Comparison of ENCODE assay signal across 26 cellular contexts in genomic region chr20:37436527-37436926, GRCh38.
A peak's percentile ranks its signal among the peaks of the same experiment; 100 is the strongest.
DNase-seq lines count a peak whose midpoint lies in the region; ATAC-seq, FAIRE-seq and TF ChIP-seq lines count a peak whose summit lies in the region.
"Had no signal": no experiment of that assay in that cellular context is flagged by ENCODE, and none has a peak within 500 bp of the region (broad histone marks: within the 10 kb centered on the region; RNA-seq: fewer than 3 reads in every experiment).

No MANE protein-coding gene starts in this region.

- H2BK12ac ChIP-seq in neuronal stem cell (ENCODE audit: low read length) = no peak overlapping the region

- no peak overlapping the region for H3K14ac ChIP-seq in neuronal stem cell (ENCODE audit: low read length)

- no peak overlapping the region for H3K23ac ChIP-seq in neuronal stem cell (ENCODE audit: low read depth, low read length, poor library complexity)

- H2BK15ac ChIP-seq in neuronal stem cell (ENCODE audit: low read length) = no peak overlapping the region

- H3K9me3 ChIP-seq in HepG2 (ENCODE audit: low read length) = no peaks in the 10 kb centered on the region
- no peaks in the 10 kb centered on the region for H3K9me3 ChIP-seq in right lobe of liver
- H3K9me3 ChIP-seq in neuronal stem cell (replicated peaks in 1 of 2; ENCODE audit: control insufficient read depth in 2 of 2, insufficient read depth in 1 of 2, low read depth in 1 of 2, low read length in 2 of 2) = peaks cover 0 to 2% of the 10 kb centered on the region in 2 donors
- H3K9me3 ChIP-seq: A549; BE2C; BLaER1 treated with 17β-estradiol and CSF1 and Interleukin-3, amounts not matched to agents 10 nM and 100 nM had no signal

- TF ChIP-seq EP300 in HepG2 (IDR thresholded peaks at IDR 0.05; ENCODE audit: low read depth in 2 of 2, low read length in 2 of 2) (no peak), HepG2 (CRISPR knock-in tag; IDR thresholded peaks at IDR 0.05; ENCODE audit: borderline replicate concordance) (no peak)

- H3K18ac ChIP-seq in neuronal stem cell (ENCODE audit: low read length) = no peak overlapping the region

- no peak for TF ChIP-seq RAD21 in HepG2 (CRISPR knock-in tag; IDR thresholded peaks at IDR 0.05)

- H3K4me3 ChIP-seq in HepG2 (replicated peaks in 1 of 3; ENCODE audit: insufficient read depth in 1 of 3, low read depth in 2 of 3, low read length in 3 of 3) (no peak overlapping the region), right lobe of liver (no peak overlapping the region), neuronal stem cell (ENCODE audit: low read length in 2 of 2) (peak overlapping the region in 1 of 2 donors; percentile 54), coronary artery (no peak overlapping the region)
- H3K4me3 ChIP-seq: A549; BLaER1 treated with 17β-estradiol and CSF1 and Interleukin-3, amounts not matched to agents 10 nM and 100 nM had no signal

- POLR2A ChIA-PET in HepG2 (lab: Yijun Ruan, JAX) = no interaction called here
- POLR2A ChIA-PET in activated CD4-positive, alpha-beta T cell treated with anti-CD3 and anti-CD28 coated beads, Interleukin-2, amount 10 ng/mL, durations not matched to agents 7 days and 5 days (lab: Charles Lee) = no interaction called here

- no peak overlapping the region for H2AFZ ChIP-seq in HepG2 (ENCODE audit: low read length)
- no peak overlapping the region for H2AFZ ChIP-seq in neuronal stem cell (ENCODE audit: low read length)

- no peaks in the 10 kb centered on the region for H3K36me3 ChIP-seq in HepG2 (replicated peaks in 1 of 2; ENCODE audit: control insufficient read depth in 1 of 2, insufficient read depth in 2 of 2, low read length in 2 of 2)
- no peaks in the 10 kb centered on the region for H3K36me3 ChIP-seq in right lobe of liver
- H3K36me3 ChIP-seq in neuronal stem cell (replicated peaks in 1 of 2; ENCODE audit: control insufficient read depth in 2 of 2, insufficient read depth in 2 of 2, low read length in 2 of 2) = no peaks in the 10 kb centered on the region
- H3K36me3 ChIP-seq: BE2C; BLaER1 treated with 17β-estradiol and CSF1 and Interleukin-3, amounts not matched to agents 10 nM and 100 nM had no signal

- peaks cover 14% of the 10 kb centered on the region for H3K27me3 Mint-ChIP-seq in chondrocyte (ENCODE audit: low read depth)
- H3K27me3 Mint-ChIP-seq in activated CD4-positive, alpha-beta T cell treated with anti-CD3 and anti-CD28 coated beads, Interleukin-2, amount 10 ng/mL, durations not matched to agents 7 days and 5 days = no peaks in the 10 kb centered on the region

- H4K20me1 ChIP-seq in HepG2 (ENCODE audit: insufficient read depth, low read length) = no peaks in the 10 kb centered on the region
- H4K20me1 ChIP-seq: BLaER1 treated with 17β-estradiol and CSF1 and Interleukin-3, amounts not matched to agents 10 nM and 100 nM had no signal

- no peak overlapping the region for H4K91ac ChIP-seq in neuronal stem cell (ENCODE audit: low read depth, low read length, poor library complexity)

- H3K27me3 ChIP-seq in HepG2 (ENCODE audit: control insufficient read depth in 1 of 2, insufficient read depth in 2 of 2, low read length in 2 of 2) (peaks cover 0 to 19% of the 10 kb centered on the region in 2 experiments; a peak in 3 of 5 replicates), right lobe of liver (no peaks in the 10 kb centered on the region), neuronal stem cell (ENCODE audit: control insufficient read depth in 3 of 3, insufficient read depth in 3 of 3, low read depth in 1 of 3, low read length in 3 of 3) (peaks cover 0 to 7% (median 0%) of the 10 kb centered on the region in 3 experiments)
- H3K27me3 ChIP-seq: BE2C had no signal

- in situ Hi-C loops in HepG2 (cut with HindIII; ENCODE audit: extremely low pct_ligation_motif_present, low pct_unique_long_range_greater_than_20kb) = no loop called here

- no peak for TF ChIP-seq POLR2A in HepG2 (IDR thresholded peaks at IDR 0.05; ENCODE audit: insufficient read depth in 1 of 2, low read depth in 2 of 2, low read length in 2 of 2)
- TF ChIP-seq POLR2A in right lobe of liver (IDR thresholded peaks at IDR 0.05) = no peak

- H2BK120ac ChIP-seq in neuronal stem cell (ENCODE audit: low read depth, low read length) = no peak overlapping the region

- H3K9ac ChIP-seq in HepG2 (ENCODE audit: insufficient read depth, low read depth, low read length) (no peak overlapping the region), neuronal stem cell (ENCODE audit: low read depth, low read length, poor library complexity) (no peak overlapping the region)
- H3K9ac ChIP-seq: BLaER1 treated with 17β-estradiol and CSF1 and Interleukin-3, amounts not matched to agents 10 nM and 100 nM had no signal

- H4K8ac ChIP-seq in neuronal stem cell (ENCODE audit: low read depth, low read length) = no peak overlapping the region

- 47% methylated on average over 7 of the region's 7 CpGs for WGBS in HepG2 (ENCODE audit: low lambda C conversion rate)
- WGBS in right lobe of liver (ENCODE audit: insufficient coverage, low coverage, low lambda C conversion rate, missing lambda C conversion rate) = 86% methylated on average over 6 of the region's 7 CpGs
- WGBS in neuronal stem cell (ENCODE audit: extremely low coverage in 2 of 2, insufficient read length in 2 of 2, insufficient replicate concordance in 1 of 2), 2 donors = no CpG with 5 or more reads among the region's 7 CpGs

- intact Hi-C loops in HepG2 (cut with micrococcal nuclease; ENCODE audit: unreplicated experiment) (no loop called here), right lobe of liver (cut with DNase I) (no loop called here)

- TF ChIP-seq CTCF in HepG2 (CRISPR knock-in tag; IDR thresholded peaks at IDR 0.05) = no peak
- TF ChIP-seq CTCF in right lobe of liver (IDR thresholded peaks at IDR 0.05) = no peak
- TF ChIP-seq CTCF in chondrocyte (IDR thresholded peaks at IDR 0.05) = no peak
- TF ChIP-seq CTCF in coronary artery (IDR thresholded peaks at IDR 0.05) = no peak

- no peaks in the 10 kb centered on the region for H3K79me2 ChIP-seq in HepG2 (ENCODE audit: insufficient read depth, low read length)

- no peak for FAIRE-seq in HepG2 (lab: Jason Lieb, UNC)
- FAIRE-seq: A549, D721Med, GM12891, GM18507 had no signal

- BruUV-seq in HepG2 (replicated peaks; lab: Mats Ljungman, UMichigan) = no TSS peak

- H3K27ac ChIP-seq in HepG2 (ENCODE audit: extremely low read length, insufficient read depth, low read length) = no peak overlapping the region
- H3K27ac ChIP-seq in right lobe of liver = no peak overlapping the region
- H3K27ac ChIP-seq in neuronal stem cell (replicated peaks; ENCODE audit: low read length) = no peak overlapping the region
- H3K27ac ChIP-seq in coronary artery = no peak overlapping the region
- H3K27ac ChIP-seq: A549; BLaER1 treated with 17β-estradiol and CSF1 and Interleukin-3, amounts not matched to agents 10 nM and 100 nM had no signal

- no peaks in the 10 kb centered on the region for H3K4me1 Mint-ChIP-seq in chondrocyte (ENCODE audit: low read depth)
- H3K4me1 Mint-ChIP-seq in activated CD4-positive, alpha-beta T cell treated with anti-CD3 and anti-CD28 coated beads, Interleukin-2, amount 10 ng/mL, durations not matched to agents 7 days and 5 days = no peaks in the 10 kb centered on the region
- H3K4me1 Mint-ChIP-seq: CD14-positive monocyte; CD8-positive, alpha-beta memory T cell had no signal

- H3K9me3 Mint-ChIP-seq in chondrocyte (ENCODE audit: low read depth) = no peaks in the 10 kb centered on the region
- H3K9me3 Mint-ChIP-seq in activated CD4-positive, alpha-beta T cell treated with anti-CD3 and anti-CD28 coated beads, Interleukin-2, amount 10 ng/mL, durations not matched to agents 7 days and 5 days = no peaks in the 10 kb centered on the region
- H3K9me3 Mint-ChIP-seq: CD14-positive monocyte; CD4-positive, alpha-beta T cell; CD8-positive, alpha-beta memory T cell had no signal

- no peak overlapping the region for H3K4me3 Mint-ChIP-seq in chondrocyte (ENCODE audit: unreplicated experiment)
- H3K4me3 Mint-ChIP-seq in activated CD4-positive, alpha-beta T cell treated with anti-CD3 and anti-CD28 coated beads, Interleukin-2, amount 10 ng/mL, durations not matched to agents 7 days and 5 days = no peak overlapping the region
- H3K4me3 Mint-ChIP-seq: CD14-positive monocyte; CD4-positive, alpha-beta T cell; CD8-positive, alpha-beta memory T cell had no signal

- H3K4me2 ChIP-seq in HepG2 (ENCODE audit: low read depth, low read length) = no peak overlapping the region
- H3K4me2 ChIP-seq in neuronal stem cell (ENCODE audit: insufficient read depth, low read length, poor library complexity, severe bottlenecking) = no peak overlapping the region
- H3K4me2 ChIP-seq: A549 had no signal

- H3K79me1 ChIP-seq in neuronal stem cell (ENCODE audit: low read depth, low read length) = no peaks in the 10 kb centered on the region

- H3K4ac ChIP-seq in neuronal stem cell (ENCODE audit: low read length) = no peak overlapping the region

- no peaks in the 10 kb centered on the region for H3K36me3 Mint-ChIP-seq in chondrocyte (ENCODE audit: low read depth)
- no peaks in the 10 kb centered on the region for H3K36me3 Mint-ChIP-seq in activated CD4-positive, alpha-beta T cell treated with anti-CD3 and anti-CD28 coated beads, Interleukin-2, amount 10 ng/mL, durations not matched to agents 7 days and 5 days (ENCODE audit: low read depth)
- H3K36me3 Mint-ChIP-seq: CD14-positive monocyte had no signal

- peaks cover 15% of the 10 kb centered on the region for H3K4me1 ChIP-seq in HepG2 (ENCODE audit: insufficient read depth, low read length)
- H3K4me1 ChIP-seq in right lobe of liver = no peaks in the 10 kb centered on the region
- H3K4me1 ChIP-seq in neuronal stem cell (ENCODE audit: control insufficient read depth in 2 of 2, insufficient read depth in 1 of 2, low read depth in 1 of 2, low read length in 2 of 2) = peaks cover 12 to 14% of the 10 kb centered on the region in 2 donors
- H3K4me1 ChIP-seq: A549, BE2C had no signal

- peak overlapping the region; percentile 99 for H2AK5ac ChIP-seq in neuronal stem cell (ENCODE audit: low read depth, low read length)

- CTCF ChIA-PET in HepG2 (lab: Yijun Ruan, JAX; ENCODE audit: low intra/inter-chr PET ratio, low total read pairs) = no interaction called here
- CTCF ChIA-PET in activated CD4-positive, alpha-beta T cell treated with anti-CD3 and anti-CD28 coated beads, Interleukin-2, amount 10 ng/mL, durations not matched to agents 7 days and 5 days (lab: Charles Lee) = no interaction called here

- no peak overlapping the region for H3K27ac Mint-ChIP-seq in chondrocyte (ENCODE audit: unreplicated experiment)
- no peak overlapping the region for H3K27ac Mint-ChIP-seq in activated CD4-positive, alpha-beta T cell treated with anti-CD3 and anti-CD28 coated beads, Interleukin-2, amount 10 ng/mL, durations not matched to agents 7 days and 5 days
- H3K27ac Mint-ChIP-seq: CD14-positive monocyte; CD4-positive, alpha-beta T cell; CD8-positive, alpha-beta memory T cell had no signal

- DNase-seq in HepG2 (ENCODE audit: low spot score) (no peak), right lobe of liver (no peak), chondrocyte (ENCODE audit: low spot score) (peak; percentile 27), neuronal stem cell (ENCODE audit: low spot score) (no peak), NCI-H69 (lab: John Stamatoyannopoulos, UW) (no peak), coronary artery (ENCODE audit: low spot score) (no peak)
- DNase-seq in activated CD4-positive, alpha-beta T cell treated with anti-CD3 and anti-CD28 coated beads, Interleukin-2, amount 10 ng/mL, durations not matched to agents 7 days and 5 days = no peak
- DNase-seq: 8988T; ACHN; AML-193; BE2C; CD4-positive, alpha-beta T cell; CD8-positive, alpha-beta memory T cell; DMS 273 treated with DMSO at 0.1 percent for 48 hours; DMS79; EL; GDM1; GOT3; H7; HCEC 1CT had no signal

- ATAC-seq in HepG2 = no peak
- no peak for ATAC-seq in right lobe of liver
- ATAC-seq: A549 had no signal

- H2BK5ac ChIP-seq in neuronal stem cell (ENCODE audit: low read length) = no peak overlapping the region
